In genomic region chr2:217332392-217332791, GRCh38 we compare ENCODE assay signal across 30 cellular contexts.
DNase-seq lines count a peak whose midpoint lies in the region; ATAC-seq, FAIRE-seq and TF ChIP-seq lines count a peak whose summit lies in the region.
"Had no signal": no experiment of that assay in that cellular context is flagged by ENCODE, and none has a peak within 500 bp of the region (broad histone marks: within the 10 kb centered on the region; RNA-seq: fewer than 3 reads in every experiment).

No MANE protein-coding gene starts in this region.

- intact Hi-C loops in HepG2 (cut with micrococcal nuclease; ENCODE audit: unreplicated experiment), result loop anchor here (10.0 kb wide), 1 partner anchor 638 kb away; the partner anchor contains the start of gene IGFBP5
- intact Hi-C loops in right lobe of liver (cut with DNase I), result no loop called here

- H3K14ac ChIP-seq in mesenchymal stem cell (ENCODE audit: low read length in 2 of 2), result no peak overlapping the region

- H3K9me3 Mint-ChIP-seq in progenitor cell of endocrine pancreas (ENCODE audit: low read depth), result no peaks in the 10 kb centered on the region
- H3K9me3 Mint-ChIP-seq: activated CD8-positive, alpha-beta T cell treated with anti-CD3 and anti-CD28 coated beads for 36 hours; activated naive CD4-positive, alpha-beta T cell treated with anti-CD3 and anti-CD28 coated beads, Interleukin-2, amount 50 U/mL, for 24 hours; activated T-helper 2 cell treated with anti-CD3 and anti-CD28 coated beads, Interferon-gamma antibody, Interleukin-2, Interleukin-4, amounts not matched to agents 10 μg/mL and 5 μg/mL and 100 μg/mL, durations not matched to agents 14 hours and 24 hours and 36 hours; dendritic cell treated with granulocyte-macrophage colony-stimulating factor and Interleukin-4, amounts not matched to agents 40 ng/mL and 50 ng/mL, for 4 days; neural crest cell had no signal

- no peak overlapping the region for H2BK5ac ChIP-seq in mesenchymal stem cell (ENCODE audit: low read depth, low read length, poor library complexity, severe bottlenecking)

- ATAC-seq in HepG2 (no peak), right lobe of liver (no peak), HG03439 (IDR thresholded peaks at IDR 0.05; ENCODE audit: unreplicated experiment) (no peak), HG03565 (IDR thresholded peaks at IDR 0.05; ENCODE audit: unreplicated experiment) (no peak)
- ATAC-seq: activated CD8-positive, alpha-beta T cell treated with anti-CD3 and anti-CD28 coated beads for 36 hours; gastrocnemius medialis; mucosa of descending colon had no signal

- peak overlapping the region; percentile 85 for H3K27ac ChIP-seq in HepG2 (ENCODE audit: extremely low read length, insufficient read depth, low read length)
- H3K27ac ChIP-seq in right lobe of liver, result no peak overlapping the region
- peak overlapping the region; percentile 95 for H3K27ac ChIP-seq in mesenchymal stem cell (ENCODE audit: low read length, poor library complexity, severe bottlenecking)
- H3K27ac ChIP-seq: SK-N-MC had no signal

- H3K4me2 ChIP-seq in HepG2 (ENCODE audit: low read depth, low read length) (0 out of 2 replicates have a peak overlapping the region, but pooled peaks have one; percentile 64), mesenchymal stem cell (ENCODE audit: low read length, poor library complexity, severe bottlenecking) (no peak overlapping the region)

- peak overlapping the region; percentile 98 for H3K27ac Mint-ChIP-seq in progenitor cell of endocrine pancreas
- H3K27ac Mint-ChIP-seq: activated CD8-positive, alpha-beta T cell treated with anti-CD3 and anti-CD28 coated beads for 36 hours; activated naive CD4-positive, alpha-beta T cell treated with anti-CD3 and anti-CD28 coated beads, Interleukin-2, amount 50 U/mL, for 24 hours; activated T-helper 2 cell treated with anti-CD3 and anti-CD28 coated beads, Interferon-gamma antibody, Interleukin-2, Interleukin-4, amounts not matched to agents 10 μg/mL and 5 μg/mL and 100 μg/mL, durations not matched to agents 14 hours and 24 hours and 36 hours; dendritic cell treated with granulocyte-macrophage colony-stimulating factor and Interleukin-4, amounts not matched to agents 40 ng/mL and 50 ng/mL, for 4 days had no signal

- H4K20me1 ChIP-seq in HepG2 (ENCODE audit: insufficient read depth, low read length), result no peaks in the 10 kb centered on the region

- BruUV-seq in HepG2 (replicated peaks; lab: Mats Ljungman, UMichigan), result no TSS peak

- H3K9me3 ChIP-seq in HepG2 (ENCODE audit: low read length) (no peaks in the 10 kb centered on the region), right lobe of liver (no peaks in the 10 kb centered on the region), mesenchymal stem cell (ENCODE audit: control insufficient read depth, low read length) (no peaks in the 10 kb centered on the region)
- H3K9me3 ChIP-seq: BE2C, gastrocnemius medialis, HAP-1, mucosa of descending colon, tibial artery had no signal

- TF ChIP-seq RAD21 in HepG2 (CRISPR knock-in tag; IDR thresholded peaks at IDR 0.05), result no peak

- TF ChIP-seq EP300 in HepG2 (IDR thresholded peaks at IDR 0.05; ENCODE audit: low read depth in 2 of 2, low read length in 2 of 2) (no peak), HepG2 (CRISPR knock-in tag; IDR thresholded peaks at IDR 0.05; ENCODE audit: borderline replicate concordance) (no peak)

- H4K91ac ChIP-seq in mesenchymal stem cell (ENCODE audit: low read length), result no peak overlapping the region

- POLR2A ChIA-PET in HepG2 (lab: Yijun Ruan, JAX), result interaction anchor here (1.4 kb wide), 2 partner anchors 14 to 569 kb away, joined by 3 read pairs; no protein-coding TSS in a partner anchor

- DNase-seq in HepG2 (ENCODE audit: low spot score) (no peak), right lobe of liver (no peak), mesenchymal stem cell (no peak), progenitor cell of endocrine pancreas (ENCODE audit: low spot score, unreplicated experiment) (no peak), amygdala (lab: John Stamatoyannopoulos, UW) (no peak), frontal cortex (ENCODE audit: low spot score in 2 of 2) (no peak)
- DNase-seq: ACHN; activated CD4-positive, alpha-beta T cell treated with anti-CD3 and anti-CD28 coated beads for 1 hour; activated CD8-positive, alpha-beta T cell treated with anti-CD3 and anti-CD28 coated beads for 36 hours; anterior cingulate cortex; BE2C; caudate nucleus; gastrocnemius medialis; KG1; mucosa of descending colon; NCI-H1417; NCI-H774; posterior cingulate gyrus; stimulated activated naive CD4-positive, alpha-beta T cell treated with Interleukin-2 at 50 U/mL for 16 hours; tibial artery had no signal

- no peak overlapping the region for H3K18ac ChIP-seq in mesenchymal stem cell (ENCODE audit: low read depth in 1 of 2, low read length in 2 of 2)

- no peaks in the 10 kb centered on the region for H3K27me3 Mint-ChIP-seq in progenitor cell of endocrine pancreas
- H3K27me3 Mint-ChIP-seq: activated CD8-positive, alpha-beta T cell treated with anti-CD3 and anti-CD28 coated beads for 36 hours; activated naive CD4-positive, alpha-beta T cell treated with anti-CD3 and anti-CD28 coated beads, Interleukin-2, amount 50 U/mL, for 24 hours had no signal

- H3K4ac ChIP-seq in mesenchymal stem cell (ENCODE audit: low read depth in 1 of 2, low read length in 2 of 2), result no peak overlapping the region

- H3K23ac ChIP-seq in mesenchymal stem cell (ENCODE audit: low read length in 2 of 2), result no peak overlapping the region

- no peaks in the 10 kb centered on the region for H3K79me1 ChIP-seq in mesenchymal stem cell (replicated peaks; ENCODE audit: low read length, poor library complexity, severe bottlenecking)

- H2BK120ac ChIP-seq in mesenchymal stem cell (ENCODE audit: low read depth, low read length), result no peak overlapping the region

- H3K4me3 ChIP-seq in HepG2 (replicated peaks in 1 of 3; ENCODE audit: insufficient read depth in 1 of 3, low read depth in 2 of 3, low read length in 3 of 3), result no peak overlapping the region
- no peak overlapping the region for H3K4me3 ChIP-seq in right lobe of liver
- no peak overlapping the region for H3K4me3 ChIP-seq in mesenchymal stem cell (ENCODE audit: insufficient read depth in 1 of 2, low read depth in 1 of 2, low read length in 2 of 2)
- H3K4me3 ChIP-seq: gastrocnemius medialis, HAP-1, mucosa of descending colon, SK-N-MC, tibial artery had no signal

- H3K4me1 Mint-ChIP-seq in progenitor cell of endocrine pancreas (ENCODE audit: low read depth), result peaks cover 44% of the 10 kb centered on the region
- H3K4me1 Mint-ChIP-seq: activated naive CD4-positive, alpha-beta T cell treated with anti-CD3 and anti-CD28 coated beads, Interleukin-2, amount 50 U/mL, for 24 hours had no signal

- no peak overlapping the region for H3K4me3 Mint-ChIP-seq in progenitor cell of endocrine pancreas (ENCODE audit: low read depth)
- H3K4me3 Mint-ChIP-seq: activated CD8-positive, alpha-beta T cell treated with anti-CD3 and anti-CD28 coated beads for 36 hours; activated naive CD4-positive, alpha-beta T cell treated with anti-CD3 and anti-CD28 coated beads, Interleukin-2, amount 50 U/mL, for 24 hours; dendritic cell treated with granulocyte-macrophage colony-stimulating factor and Interleukin-4, amounts not matched to agents 40 ng/mL and 50 ng/mL, for 4 days had no signal

- peak overlapping the region; percentile 89 for H2AK5ac ChIP-seq in mesenchymal stem cell (ENCODE audit: low read length, severe bottlenecking)

- 93% methylated on average over 2 of the region's 2 CpGs for WGBS in HepG2 (ENCODE audit: low lambda C conversion rate)
- 81% methylated on average over 2 of the region's 2 CpGs for WGBS in right lobe of liver (ENCODE audit: insufficient coverage, low coverage, low lambda C conversion rate, missing lambda C conversion rate)
- 100% methylated on average over 2 of the region's 2 CpGs for WGBS in mesenchymal stem cell

- no peak overlapping the region for H4K8ac ChIP-seq in mesenchymal stem cell (ENCODE audit: low read length)

- no peak overlapping the region for H2BK12ac ChIP-seq in mesenchymal stem cell (ENCODE audit: low read length in 2 of 2)

- peaks cover 58% of the 10 kb centered on the region for H3K4me1 ChIP-seq in HepG2 (ENCODE audit: insufficient read depth, low read length)
- peaks cover 0 to 4% (median 0%) of the 10 kb centered on the region in 4 donors for H3K4me1 ChIP-seq in right lobe of liver
- peaks cover 6% of the 10 kb centered on the region for H3K4me1 ChIP-seq in mesenchymal stem cell (ENCODE audit: control insufficient read depth, insufficient read depth, low read depth, low read length)

- no peaks in the 10 kb centered on the region for H3K79me2 ChIP-seq in HepG2 (ENCODE audit: insufficient read depth, low read length)

- FAIRE-seq in HepG2 (lab: Jason Lieb, UNC), result no peak
- no peak for FAIRE-seq in frontal cortex (lab: Jason Lieb, UNC)
- FAIRE-seq: endometrium, G401.6 had no signal

- H3K9ac ChIP-seq in HepG2 (ENCODE audit: insufficient read depth, low read depth, low read length), result peak overlapping the region; percentile 76
- H3K9ac ChIP-seq in mesenchymal stem cell (ENCODE audit: low read length), result no peak overlapping the region

- no peaks in the 10 kb centered on the region for H3K36me3 Mint-ChIP-seq in progenitor cell of endocrine pancreas (ENCODE audit: insufficient read depth)
- H3K36me3 Mint-ChIP-seq: activated naive CD4-positive, alpha-beta T cell treated with anti-CD3 and anti-CD28 coated beads, Interleukin-2, amount 50 U/mL, for 24 hours had no signal

- H2AFZ ChIP-seq in HepG2 (ENCODE audit: low read length), result no peak overlapping the region
- H2AFZ ChIP-seq in mesenchymal stem cell (ENCODE audit: low read depth, low read length), result no peak overlapping the region

- CTCF ChIA-PET in HepG2 (lab: Yijun Ruan, JAX; ENCODE audit: low intra/inter-chr PET ratio, low total read pairs), result no interaction called here

- in situ Hi-C loops in HepG2 (cut with HindIII; ENCODE audit: extremely low pct_ligation_motif_present, low pct_unique_long_range_greater_than_20kb), result loop anchor here (25.0 kb wide), 1 partner anchor 820 kb away; no protein-coding TSS in a partner anchor

- H3K36me3 ChIP-seq in HepG2 (replicated peaks in 1 of 2; ENCODE audit: control insufficient read depth in 1 of 2, insufficient read depth in 2 of 2, low read length in 2 of 2) (no peaks in the 10 kb centered on the region), right lobe of liver (no peaks in the 10 kb centered on the region), mesenchymal stem cell (ENCODE audit: control insufficient read depth in 1 of 2, insufficient read depth in 2 of 2, low read depth in 1 of 2, low read length in 2 of 2) (no peaks in the 10 kb centered on the region)
- H3K36me3 ChIP-seq: BE2C, gastrocnemius medialis, HAP-1, tibial artery had no signal

- TF ChIP-seq CTCF in HepG2 (CRISPR knock-in tag; IDR thresholded peaks at IDR 0.05) (no peak), right lobe of liver (IDR thresholded peaks at IDR 0.05) (no peak), progenitor cell of endocrine pancreas (IDR thresholded peaks at IDR 0.05; ENCODE audit: unreplicated experiment) (no peak)

- H3K27me3 ChIP-seq in HepG2 (ENCODE audit: control insufficient read depth in 1 of 2, insufficient read depth in 2 of 2, low read length in 2 of 2) (no peaks in the 10 kb centered on the region), right lobe of liver (no peaks in the 10 kb centered on the region), mesenchymal stem cell (ENCODE audit: control insufficient read depth in 1 of 2, insufficient read depth in 1 of 2, low read length in 2 of 2) (no peaks in the 10 kb centered on the region)
- H3K27me3 ChIP-seq: BE2C, gastrocnemius medialis, tibial artery had no signal

- H2BK15ac ChIP-seq in mesenchymal stem cell (ENCODE audit: low read depth, poor library complexity, severe bottlenecking), result no peak overlapping the region

- TF ChIP-seq POLR2A in HepG2 (IDR thresholded peaks at IDR 0.05; ENCODE audit: insufficient read depth in 1 of 2, low read depth in 2 of 2, low read length in 2 of 2), result no peak
- no peak for TF ChIP-seq POLR2A in right lobe of liver (IDR thresholded peaks at IDR 0.05)

Comparison
In these comparisons a context has a peak if more than half of its experiments do, and no peak if none do; other contexts are left out.
1. H3K27ac ChIP-seq: peak in HepG2 (single experiment) and mesenchymal stem cell (single experiment); none in right lobe of liver (0 of 3).